In genomic region chr19:49107625-49108459, GRCh38 we compare ENCODE assay signal across 18 cellular contexts. TPM values are rescaled to one million over a fixed set of nuclear protein-coding genes. Genes with fewer than 3 reads are reported as not detected.
"Had no signal": no experiment of that assay in that cellular context is flagged by ENCODE, and none has a peak within 500 bp of the region (broad histone marks: within the 10 kb centered on the region; RNA-seq: fewer than 3 reads in every experiment).

No MANE protein-coding gene starts in this region.

- H3K27me3 ChIP-seq: esophagus squamous epithelium, upper lobe of right lung had no signal

- H3K4me1 ChIP-seq: upper lobe of right lung had no signal

- FAIRE-seq: bronchial epithelial cell, colon had no signal

- ATAC-seq: activated CD4-positive, CD25-positive, alpha-beta regulatory T cell treated with anti-CD3 and anti-CD28 coated beads, Interleukin-2, amount 50 U/mL, for 24 hours; natural killer cell treated with Interleukin-12 subunit alpha and Interleukin-12 subunit beta and Interleukin-15 and Interleukin-18, amount 100 ng/mL, for 72 hours had no signal

- H3K9me3 ChIP-seq: esophagus squamous epithelium, psoas muscle, upper lobe of right lung had no signal

- DNase-seq: activated CD4-positive, alpha-beta T cell treated with anti-CD3 and anti-CD28 coated beads, Interleukin-2, amount 50 U/mL, for 4 hours; activated gamma-delta T cell; activated T-cell treated with anti-CD3 and anti-CD28 coated beads, Interleukin-2, amount 50 U/mL, for 4 hours; anterior cingulate cortex; esophagus squamous epithelium; foreskin fibroblast; mesenchymal stem cell; occipital lobe; psoas muscle; stimulated activated CD4-positive, alpha-beta T cell treated with anti-CD3 and anti-CD28 coated beads, Interleukin-2, amount 100 ng/mL, for 48 hours; upper lobe of right lung had no signal

- H3K4me3 ChIP-seq: esophagus squamous epithelium, psoas muscle, upper lobe of right lung had no signal

- H3K27ac ChIP-seq: esophagus squamous epithelium, upper lobe of right lung had no signal

RNA-seq across cellular contexts. Expression of gene KCNA7, which starts 35.3 kb away (rescaled TPM):
- total RNA-seq: activated T-cell treated with anti-CD3 and anti-CD28 coated beads, Interleukin-2, amount 50 U/mL, for 4 hours; bronchial epithelial cell; esophagus squamous epithelium; left lobe of liver; natural killer cell treated with Interleukin-12 subunit alpha and Interleukin-12 subunit beta and Interleukin-15 and Interleukin-18, amount 100 ng/mL, for 72 hours; T-helper 2 cell treated with Interferon-gamma antibody and Interleukin-4, amounts not matched to agents 100 ng/mL and 5 ng/mL, for 36 hours; temporal lobe; upper lobe of right lung had no signal
